8 cellular contexts compared by ENCODE assay signal in genomic region chr17:76725580-76726230, GRCh38. TPM values are rescaled to one million over a fixed set of nuclear protein-coding genes. Genes with fewer than 3 reads are reported as not detected.
A peak's percentile ranks its signal among the peaks of the same experiment; 100 is the strongest.
DNase-seq lines count a peak whose midpoint lies in the region; ATAC-seq, FAIRE-seq and TF ChIP-seq lines count a peak whose summit lies in the region.

No MANE protein-coding gene starts in this region.

- peak; percentile 25 for ATAC-seq in DND-41 (ENCODE audit: insufficient read depth, low read depth)
- peak; percentile 27 for ATAC-seq in GM21529 (IDR thresholded peaks at IDR 0.05; ENCODE audit: unreplicated experiment)
- ATAC-seq in HepG2 = peak; percentile 48
- no peak for ATAC-seq in HG03469 (IDR thresholded peaks at IDR 0.05; ENCODE audit: unreplicated experiment)

- H3K27ac ChIP-seq in DND-41 (ENCODE audit: low read length) (peak overlapping the region; percentile 66), KMS-11 (peak overlapping the region; percentile 98), HepG2 (ENCODE audit: extremely low read length, insufficient read depth, low read length) (peak overlapping the region; percentile 98)

- TF ChIP-seq POLR2A in HepG2 (IDR thresholded peaks at IDR 0.05; ENCODE audit: insufficient read depth in 1 of 2, low read depth in 2 of 2, low read length in 2 of 2) = no peak

- BruUV-seq in HepG2 (replicated peaks; lab: Mats Ljungman, UMichigan) = no TSS peak

- H3K4me2 ChIP-seq in DND-41 (ENCODE audit: insufficient read depth, low read length) (peak overlapping the region; percentile 86), KMS-11 (peak overlapping the region; percentile 33), HepG2 (ENCODE audit: low read depth, low read length) (peak overlapping the region; percentile 98)

- FAIRE-seq in HepG2 (lab: Jason Lieb, UNC) = peak; percentile 56

- WGBS in HepG2 (ENCODE audit: low lambda C conversion rate) = 13% methylated on average over 25 of the region's 38 CpGs

- in situ Hi-C loops in HepG2 (cut with HindIII; ENCODE audit: extremely low pct_ligation_motif_present, low pct_unique_long_range_greater_than_20kb) = no loop called here

- peak overlapping the region; percentile 56 for H2AFZ ChIP-seq in DND-41 (ENCODE audit: low read depth, low read length)
- H2AFZ ChIP-seq in KMS-11 (ENCODE audit: low read depth) = peak overlapping the region; percentile 8; the same call in 1 of the 2 replicates
- H2AFZ ChIP-seq in HepG2 (ENCODE audit: low read length) = no peak overlapping the region

- CTCF ChIA-PET in HepG2 (lab: Yijun Ruan, JAX; ENCODE audit: low intra/inter-chr PET ratio, low total read pairs) = no interaction called here

- H4K20me1 ChIP-seq in DND-41 (ENCODE audit: insufficient read depth, low read length) (peaks cover 21% of the 10 kb centered on the region; the same call in 1 of the 2 replicates), KMS-11 (ENCODE audit: insufficient read depth) (peaks cover 8% of the 10 kb centered on the region; the same call in 1 of the 2 replicates), HepG2 (ENCODE audit: insufficient read depth, low read length) (peaks cover 8% of the 10 kb centered on the region)

- H3K4me1 ChIP-seq in DND-41 (ENCODE audit: insufficient read depth, low read length) (peaks cover 58% of the 10 kb centered on the region), KMS-11 (ENCODE audit: low read depth, poor library complexity, severe bottlenecking) (peaks cover 47% of the 10 kb centered on the region), HepG2 (ENCODE audit: insufficient read depth, low read length) (peaks cover 71% of the 10 kb centered on the region)

- H3K9me3 ChIP-seq in DND-41 (ENCODE audit: insufficient read depth, low read length, severe bottlenecking) = no peaks in the 10 kb centered on the region
- H3K9me3 ChIP-seq in HepG2 (ENCODE audit: low read length) = no peaks in the 10 kb centered on the region

- POLR2A ChIA-PET in HepG2 (lab: Yijun Ruan, JAX) = interaction anchor here (1.0 to 5.1 kb wide), 7 partner anchors 9 to 54 kb away, joined by 4 to 71 read pairs (median 6); partner anchors contain the start of genes MFSD11, MXRA7 and SRSF2

- TF ChIP-seq EP300 in HepG2 (IDR thresholded peaks at IDR 0.05; ENCODE audit: low read depth in 2 of 2, low read length in 2 of 2) (no peak), HepG2 (CRISPR knock-in tag; IDR thresholded peaks at IDR 0.05; ENCODE audit: borderline replicate concordance) (no peak)

- H3K27me3 ChIP-seq in DND-41 (ENCODE audit: insufficient read depth, low read length, poor library complexity) = no peaks in the 10 kb centered on the region
- H3K27me3 ChIP-seq in KMS-11 (ENCODE audit: insufficient read depth, low read depth) = no peaks in the 10 kb centered on the region
- H3K27me3 ChIP-seq in HepG2 (ENCODE audit: control insufficient read depth in 1 of 2, insufficient read depth in 2 of 2, low read length in 2 of 2) = no peaks in the 10 kb centered on the region

- DNase-seq in DND-41 = peak; percentile 75
- peak; percentile 65 to 66 for DNase-seq in activated CD4-positive, alpha-beta T cell treated with anti-CD3 and anti-CD28 coated beads for 24 hours (ENCODE audit: low read depth in 2 of 2)
- DNase-seq in choroid plexus epithelial cell (ENCODE audit: low read depth) = no peak
- peak; percentile 43 for DNase-seq in HepG2 (ENCODE audit: low spot score)
- DNase-seq in stimulated activated CD4-positive, alpha-beta T cell treated with anti-CD3 and anti-CD28 coated beads, TNF-alpha, amount 100 ng/mL, for 1 hour (ENCODE audit: low read depth in 3 of 3, low spot score in 1 of 3) = peak in 2 of 3 donors; percentile 25 to 60

- TF ChIP-seq CTCF in DND-41 (IDR thresholded peaks at IDR 0.05; ENCODE audit: borderline replicate concordance, extremely low read depth, low read length, poor library complexity, severe bottlenecking) (no peak), KMS-11 (conservative IDR thresholded peaks at IDR 0.05; ENCODE audit: low read depth, low read length) (no peak), choroid plexus epithelial cell (conservative IDR thresholded peaks at IDR 0.05; ENCODE audit: low read depth, low read length) (no peak), HepG2 (CRISPR knock-in tag; IDR thresholded peaks at IDR 0.05) (no peak)

- H3K9ac ChIP-seq in DND-41 (ENCODE audit: low read depth, low read length) (peak overlapping the region; percentile 95), KMS-11 (peak overlapping the region; percentile 97), HepG2 (ENCODE audit: insufficient read depth, low read depth, low read length) (peak overlapping the region; percentile 81)

- intact Hi-C loops in HepG2 (cut with micrococcal nuclease; ENCODE audit: unreplicated experiment) = no loop called here

- H3K4me3 ChIP-seq in DND-41 (ENCODE audit: low read depth in 1 of 2, low read length in 2 of 2) = peak overlapping the region; percentile 69 to 76
- H3K4me3 ChIP-seq in KMS-11 (IDR thresholded peaks at IDR 0.05; ENCODE audit: insufficient read depth, low read depth, low read length) = no peak overlapping the region
- H3K4me3 ChIP-seq in choroid plexus epithelial cell (ENCODE audit: low read depth, low read length) = peak overlapping the region; percentile 68
- peak overlapping the region; percentile 72 to 98 (median 78) for H3K4me3 ChIP-seq in HepG2 (replicated peaks in 1 of 3; ENCODE audit: insufficient read depth in 1 of 3, low read depth in 2 of 3, low read length in 3 of 3)

- peaks cover 86% of the 10 kb centered on the region for H3K79me2 ChIP-seq in DND-41 (ENCODE audit: insufficient read depth, low read length)
- H3K79me2 ChIP-seq in KMS-11 (ENCODE audit: insufficient read depth, low read depth) = peaks cover 80% of the 10 kb centered on the region
- H3K79me2 ChIP-seq in HepG2 (ENCODE audit: insufficient read depth, low read length) = peaks cover 54% of the 10 kb centered on the region

- no peak; the same call in 1 of the 2 replicates for TF ChIP-seq RAD21 in HepG2 (CRISPR knock-in tag; IDR thresholded peaks at IDR 0.05)

- H3K36me3 ChIP-seq in DND-41 (ENCODE audit: insufficient read depth, low read length) = peaks cover 56% of the 10 kb centered on the region
- peaks cover 15% of the 10 kb centered on the region; the same call in 1 of the 2 replicates for H3K36me3 ChIP-seq in KMS-11 (ENCODE audit: insufficient read depth)
- H3K36me3 ChIP-seq in HepG2 (replicated peaks in 1 of 2; ENCODE audit: control insufficient read depth in 1 of 2, insufficient read depth in 2 of 2, low read length in 2 of 2) = peaks cover 18 to 36% of the 10 kb centered on the region in 2 experiments

RNA-seq across cellular contexts. Expression of gene JMJD6, which starts 0.7 kb away (rescaled TPM):
- 41.0 and 49.1 TPM in 2 replicates for total RNA-seq in HepG2 (2016; rRNA removed; fragmentation: Illumina TruSeq; extraction: Trizol)
- 9.7 and 10.0 TPM in 2 replicates for total RNA-seq in HepG2 (2016; cell fraction: cytosol; rRNA removed; fragmentation: Illumina TruSeq; extraction: Trizol; ENCODE audit: low read depth)
- 41.7 and 48.0 TPM in 2 replicates for total RNA-seq in HepG2 (2016; cell fraction: insoluble cytoplasmic fraction; rRNA removed; fragmentation: Illumina TruSeq; extraction: Trizol)
- total RNA-seq in HepG2 (2016; cell fraction: membrane; rRNA removed; fragmentation: Illumina TruSeq; extraction: Trizol) = 15.3 and 17.9 TPM in 2 replicates
- total RNA-seq in HepG2 (2016; cell fraction: nucleus; rRNA removed; fragmentation: Illumina TruSeq; extraction: Trizol) = 24.8 and 26.0 TPM in 2 replicates
- polyA plus RNA-seq in HepG2 (2011; rRNA removed) = 33.6 and 36.0 TPM in 2 replicates
- 25.2 and 31.5 TPM in 2 replicates for polyA plus RNA-seq in HepG2 (2011; cell fraction: cytosol; rRNA removed)
- 43.8 and 48.7 TPM in 2 replicates for polyA plus RNA-seq in HepG2 (2011; cell fraction: nucleus; rRNA removed)
- 37.4 and 57.9 TPM in 2 replicates for polyA plus RNA-seq in HepG2 (2012)
- polyA plus RNA-seq in HepG2 (2016; cell fraction: cytosol; fragmentation: Illumina TruSeq; extraction: Trizol; ENCODE audit: low read depth) = 7.4 and 7.7 TPM in 2 replicates
- 47.9 and 48.6 TPM in 2 replicates for polyA plus RNA-seq in HepG2 (2016; cell fraction: insoluble cytoplasmic fraction; fragmentation: Illumina TruSeq; extraction: Trizol; ENCODE audit: low read depth)
- 11.8 and 11.9 TPM in 2 replicates for polyA plus RNA-seq in HepG2 (2016; cell fraction: membrane; fragmentation: Illumina TruSeq; extraction: Trizol; ENCODE audit: low read depth)
- polyA plus RNA-seq in HepG2 (2016; cell fraction: nucleus; fragmentation: Illumina TruSeq; extraction: Trizol; ENCODE audit: insufficient read depth, low read depth) = 37.6 and 45.3 TPM in 2 replicates
- polyA minus RNA-seq in HepG2 (2011; rRNA and poly(A)+ RNA removed; ENCODE audit: low replicate concordance) = 14.9 and 21.3 TPM in 2 replicates
- 13.4 and 16.7 TPM in 2 replicates for polyA minus RNA-seq in HepG2 (2011; cell fraction: cytosol; rRNA and poly(A)+ RNA removed)
- polyA minus RNA-seq in HepG2 (2011; cell fraction: nucleus; rRNA and poly(A)+ RNA removed) = 10.3 and 15.4 TPM in 2 replicates

RNA-seq across cellular contexts. Expression of gene METTL23, which starts 0.9 kb away (rescaled TPM):
- 39.7 and 39.9 TPM in 2 replicates for total RNA-seq in HepG2 (2016; rRNA removed; fragmentation: Illumina TruSeq; extraction: Trizol)
- total RNA-seq in HepG2 (2016; cell fraction: cytosol; rRNA removed; fragmentation: Illumina TruSeq; extraction: Trizol; ENCODE audit: low read depth) = 13.8 and 15.1 TPM in 2 replicates
- 40.1 and 40.8 TPM in 2 replicates for total RNA-seq in HepG2 (2016; cell fraction: insoluble cytoplasmic fraction; rRNA removed; fragmentation: Illumina TruSeq; extraction: Trizol)
- 23.4 and 26.9 TPM in 2 replicates for total RNA-seq in HepG2 (2016; cell fraction: membrane; rRNA removed; fragmentation: Illumina TruSeq; extraction: Trizol)
- total RNA-seq in HepG2 (2016; cell fraction: nucleus; rRNA removed; fragmentation: Illumina TruSeq; extraction: Trizol) = 28.8 and 32.4 TPM in 2 replicates
- polyA plus RNA-seq in HepG2 (2011; rRNA removed) = 85.4 and 104 TPM in 2 replicates
- 54.2 and 65.9 TPM in 2 replicates for polyA plus RNA-seq in HepG2 (2011; cell fraction: cytosol; rRNA removed)
- polyA plus RNA-seq in HepG2 (2011; cell fraction: nucleus; rRNA removed) = 68.9 and 70.3 TPM in 2 replicates
- 49.3 and 49.6 TPM in 2 replicates for polyA plus RNA-seq in HepG2 (2012)
- polyA plus RNA-seq in HepG2 (2016; cell fraction: cytosol; fragmentation: Illumina TruSeq; extraction: Trizol; ENCODE audit: low read depth) = 16.6 and 18.6 TPM in 2 replicates
- polyA plus RNA-seq in HepG2 (2016; cell fraction: insoluble cytoplasmic fraction; fragmentation: Illumina TruSeq; extraction: Trizol; ENCODE audit: low read depth) = 45.5 and 51.2 TPM in 2 replicates
- polyA plus RNA-seq in HepG2 (2016; cell fraction: membrane; fragmentation: Illumina TruSeq; extraction: Trizol; ENCODE audit: low read depth) = 22.2 and 23.6 TPM in 2 replicates
- polyA plus RNA-seq in HepG2 (2016; cell fraction: nucleus; fragmentation: Illumina TruSeq; extraction: Trizol; ENCODE audit: insufficient read depth, low read depth) = 60.8 and 67.8 TPM in 2 replicates
- 23.4 and 37.2 TPM in 2 replicates for polyA minus RNA-seq in HepG2 (2011; rRNA and poly(A)+ RNA removed; ENCODE audit: low replicate concordance)
- 17.2 and 17.6 TPM in 2 replicates for polyA minus RNA-seq in HepG2 (2011; cell fraction: cytosol; rRNA and poly(A)+ RNA removed)
- polyA minus RNA-seq in HepG2 (2011; cell fraction: nucleus; rRNA and poly(A)+ RNA removed) = 17.6 and 22.6 TPM in 2 replicates

RNA-seq across cellular contexts. Expression of gene SRSF2, which starts 11.4 kb away (rescaled TPM):
- 249 and 319 TPM in 2 replicates for total RNA-seq in HepG2 (2016; rRNA removed; fragmentation: Illumina TruSeq; extraction: Trizol)
- 103 and 114 TPM in 2 replicates for total RNA-seq in HepG2 (2016; cell fraction: cytosol; rRNA removed; fragmentation: Illumina TruSeq; extraction: Trizol; ENCODE audit: low read depth)
- total RNA-seq in HepG2 (2016; cell fraction: insoluble cytoplasmic fraction; rRNA removed; fragmentation: Illumina TruSeq; extraction: Trizol) = 260 and 312 TPM in 2 replicates
- 135 and 140 TPM in 2 replicates for total RNA-seq in HepG2 (2016; cell fraction: membrane; rRNA removed; fragmentation: Illumina TruSeq; extraction: Trizol)
- total RNA-seq in HepG2 (2016; cell fraction: nucleus; rRNA removed; fragmentation: Illumina TruSeq; extraction: Trizol) = 349 and 418 TPM in 2 replicates
- 306 and 308 TPM in 2 replicates for polyA plus RNA-seq in HepG2 (2011; rRNA removed)
- polyA plus RNA-seq in HepG2 (2011; cell fraction: cytosol; rRNA removed) = 103 and 169 TPM in 2 replicates
- polyA plus RNA-seq in HepG2 (2011; cell fraction: nucleus; rRNA removed) = 1,720 and 2,373 TPM in 2 replicates
- 214 and 282 TPM in 2 replicates for polyA plus RNA-seq in HepG2 (2012)
- polyA plus RNA-seq in HepG2 (2016; cell fraction: cytosol; fragmentation: Illumina TruSeq; extraction: Trizol; ENCODE audit: low read depth) = 77.5 and 85.0 TPM in 2 replicates
- polyA plus RNA-seq in HepG2 (2016; cell fraction: insoluble cytoplasmic fraction; fragmentation: Illumina TruSeq; extraction: Trizol; ENCODE audit: low read depth) = 376 and 395 TPM in 2 replicates
- 116 and 123 TPM in 2 replicates for polyA plus RNA-seq in HepG2 (2016; cell fraction: membrane; fragmentation: Illumina TruSeq; extraction: Trizol; ENCODE audit: low read depth)
- 776 and 819 TPM in 2 replicates for polyA plus RNA-seq in HepG2 (2016; cell fraction: nucleus; fragmentation: Illumina TruSeq; extraction: Trizol; ENCODE audit: insufficient read depth, low read depth)
- polyA minus RNA-seq in HepG2 (2011; rRNA and poly(A)+ RNA removed; ENCODE audit: low replicate concordance) = 243 and 377 TPM in 2 replicates
- 59.7 and 82.4 TPM in 2 replicates for polyA minus RNA-seq in HepG2 (2011; cell fraction: cytosol; rRNA and poly(A)+ RNA removed)
- polyA minus RNA-seq in HepG2 (2011; cell fraction: nucleus; rRNA and poly(A)+ RNA removed) = 526 and 551 TPM in 2 replicates

RNA-seq across cellular contexts. Expression of gene MFSD11, which starts 12.2 kb away (rescaled TPM):
- total RNA-seq in HepG2 (2016; rRNA removed; fragmentation: Illumina TruSeq; extraction: Trizol) = 19.4 and 36.3 TPM in 2 replicates
- total RNA-seq in HepG2 (2016; cell fraction: cytosol; rRNA removed; fragmentation: Illumina TruSeq; extraction: Trizol; ENCODE audit: low read depth) = 19.7 and 21.0 TPM in 2 replicates
- 17.3 and 35.0 TPM in 2 replicates for total RNA-seq in HepG2 (2016; cell fraction: insoluble cytoplasmic fraction; rRNA removed; fragmentation: Illumina TruSeq; extraction: Trizol)
- 17.5 and 20.2 TPM in 2 replicates for total RNA-seq in HepG2 (2016; cell fraction: membrane; rRNA removed; fragmentation: Illumina TruSeq; extraction: Trizol)
- total RNA-seq in HepG2 (2016; cell fraction: nucleus; rRNA removed; fragmentation: Illumina TruSeq; extraction: Trizol) = 39.1 and 44.6 TPM in 2 replicates
- 25.2 and 26.1 TPM in 2 replicates for polyA plus RNA-seq in HepG2 (2011; rRNA removed)
- polyA plus RNA-seq in HepG2 (2011; cell fraction: cytosol; rRNA removed) = 11.6 and 16.0 TPM in 2 replicates
- 59.2 and 64.8 TPM in 2 replicates for polyA plus RNA-seq in HepG2 (2011; cell fraction: nucleus; rRNA removed)
- polyA plus RNA-seq in HepG2 (2012) = 20.4 and 24.1 TPM in 2 replicates
- polyA plus RNA-seq in HepG2 (2016; cell fraction: cytosol; fragmentation: Illumina TruSeq; extraction: Trizol; ENCODE audit: low read depth) = 5.8 and 6.2 TPM in 2 replicates
- 13.0 and 15.6 TPM in 2 replicates for polyA plus RNA-seq in HepG2 (2016; cell fraction: insoluble cytoplasmic fraction; fragmentation: Illumina TruSeq; extraction: Trizol; ENCODE audit: low read depth)
- 9.2 and 11.8 TPM in 2 replicates for polyA plus RNA-seq in HepG2 (2016; cell fraction: membrane; fragmentation: Illumina TruSeq; extraction: Trizol; ENCODE audit: low read depth)
- 60.1 and 68.2 TPM in 2 replicates for polyA plus RNA-seq in HepG2 (2016; cell fraction: nucleus; fragmentation: Illumina TruSeq; extraction: Trizol; ENCODE audit: insufficient read depth, low read depth)
- polyA minus RNA-seq in HepG2 (2011; rRNA and poly(A)+ RNA removed; ENCODE audit: low replicate concordance) = 33.4 and 39.8 TPM in 2 replicates
- 12.8 and 16.1 TPM in 2 replicates for polyA minus RNA-seq in HepG2 (2011; cell fraction: cytosol; rRNA and poly(A)+ RNA removed)
- polyA minus RNA-seq in HepG2 (2011; cell fraction: nucleus; rRNA and poly(A)+ RNA removed) = 36.3 and 51.1 TPM in 2 replicates

RNA-seq across cellular contexts. Expression of gene MXRA7, which starts 14.9 kb away (rescaled TPM):
- 28.0 and 44.8 TPM in 2 replicates for total RNA-seq in HepG2 (2016; rRNA removed; fragmentation: Illumina TruSeq; extraction: Trizol)
- total RNA-seq in HepG2 (2016; cell fraction: cytosol; rRNA removed; fragmentation: Illumina TruSeq; extraction: Trizol; ENCODE audit: low read depth) = 22.8 and 24.5 TPM in 2 replicates
- total RNA-seq in HepG2 (2016; cell fraction: insoluble cytoplasmic fraction; rRNA removed; fragmentation: Illumina TruSeq; extraction: Trizol) = 30.0 and 44.9 TPM in 2 replicates
- total RNA-seq in HepG2 (2016; cell fraction: membrane; rRNA removed; fragmentation: Illumina TruSeq; extraction: Trizol) = 51.0 and 58.7 TPM in 2 replicates
- 30.0 and 37.9 TPM in 2 replicates for total RNA-seq in HepG2 (2016; cell fraction: nucleus; rRNA removed; fragmentation: Illumina TruSeq; extraction: Trizol)
- 112 and 139 TPM in 2 replicates for polyA plus RNA-seq in HepG2 (2011; rRNA removed)
- 75.0 and 131 TPM in 2 replicates for polyA plus RNA-seq in HepG2 (2011; cell fraction: cytosol; rRNA removed)
- 36.3 and 45.0 TPM in 2 replicates for polyA plus RNA-seq in HepG2 (2011; cell fraction: nucleus; rRNA removed)
- 131 and 138 TPM in 2 replicates for polyA plus RNA-seq in HepG2 (2012)
- polyA plus RNA-seq in HepG2 (2016; cell fraction: cytosol; fragmentation: Illumina TruSeq; extraction: Trizol; ENCODE audit: low read depth) = 36.6 and 41.1 TPM in 2 replicates
- polyA plus RNA-seq in HepG2 (2016; cell fraction: insoluble cytoplasmic fraction; fragmentation: Illumina TruSeq; extraction: Trizol; ENCODE audit: low read depth) = 37.7 and 42.0 TPM in 2 replicates
- polyA plus RNA-seq in HepG2 (2016; cell fraction: membrane; fragmentation: Illumina TruSeq; extraction: Trizol; ENCODE audit: low read depth) = 56.2 and 59.4 TPM in 2 replicates
- polyA plus RNA-seq in HepG2 (2016; cell fraction: nucleus; fragmentation: Illumina TruSeq; extraction: Trizol; ENCODE audit: insufficient read depth, low read depth) = 59.5 and 60.5 TPM in 2 replicates
- polyA minus RNA-seq in HepG2 (2011; rRNA and poly(A)+ RNA removed; ENCODE audit: low replicate concordance) = 21.9 and 76.0 TPM in 2 replicates
- polyA minus RNA-seq in HepG2 (2011; cell fraction: cytosol; rRNA and poly(A)+ RNA removed) = 38.4 and 70.8 TPM in 2 replicates
- 18.8 and 29.5 TPM in 2 replicates for polyA minus RNA-seq in HepG2 (2011; cell fraction: nucleus; rRNA and poly(A)+ RNA removed)

Comparison
In these comparisons a context has a peak if more than half of its experiments do, and no peak if none do; other contexts are left out.
1. H3K4me2 ChIP-seq: peak in every context shown above with its lines; median percentile 98 in HepG2; 86 in DND-41; 33 in KMS-11.